In the genomic region with DNA sequence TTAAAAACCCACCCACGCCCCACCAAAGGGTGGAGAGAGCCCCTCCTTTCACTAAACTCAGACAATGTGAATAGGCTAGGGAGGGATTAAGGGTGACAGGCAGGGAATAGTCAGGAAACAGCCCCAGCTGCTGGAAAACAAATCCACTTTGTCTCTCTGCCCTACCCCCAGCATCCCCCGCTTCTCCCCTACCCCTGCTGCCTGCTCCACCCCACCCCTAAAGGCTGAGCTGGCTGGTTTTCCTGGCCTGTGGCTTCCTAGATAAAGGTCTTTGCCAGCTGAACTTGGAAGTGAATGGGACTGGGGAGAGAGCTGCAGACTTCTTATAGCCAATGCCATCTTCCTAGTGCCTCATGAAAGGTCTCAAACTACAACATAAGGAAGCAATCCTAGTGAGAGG, we compare ENCODE assay signal across 1 cellular context.
TF ChIP-seq lines count a peak whose summit lies in the region.

No MANE protein-coding gene starts in this region.

TF ChIP-seq in K562, 482 proteins besides CTCF, POLR2A, EP300 and RAD21:
- TF ChIP-seq, protein P1, sequence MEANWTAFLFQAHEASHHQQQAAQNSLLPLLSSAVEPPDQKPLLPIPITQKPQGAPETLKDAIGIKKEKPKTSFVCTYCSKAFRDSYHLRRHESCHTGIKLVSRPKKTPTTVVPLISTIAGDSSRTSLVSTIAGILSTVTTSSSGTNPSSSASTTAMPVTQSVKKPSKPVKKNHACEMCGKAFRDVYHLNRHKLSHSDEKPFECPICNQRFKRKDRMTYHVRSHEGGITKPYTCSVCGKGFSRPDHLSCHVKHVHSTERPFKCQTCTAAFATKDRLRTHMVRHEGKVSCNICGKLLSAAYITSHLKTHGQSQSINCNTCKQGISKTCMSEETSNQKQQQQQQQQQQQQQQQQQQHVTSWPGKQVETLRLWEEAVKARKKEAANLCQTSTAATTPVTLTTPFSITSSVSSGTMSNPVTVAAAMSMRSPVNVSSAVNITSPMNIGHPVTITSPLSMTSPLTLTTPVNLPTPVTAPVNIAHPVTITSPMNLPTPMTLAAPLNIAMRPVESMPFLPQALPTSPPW (CRISPR knock-in tag; IDR thresholded peaks at IDR 0.05), result peak; percentile 39; the same call in 1 of the 2 replicates
- TF ChIP-seq ARID1B (IDR thresholded peaks at IDR 0.05), result 0 out of 2 replicates have a peak, but pooled peaks have one; percentile 21
- TF ChIP-seq, protein P2, sequence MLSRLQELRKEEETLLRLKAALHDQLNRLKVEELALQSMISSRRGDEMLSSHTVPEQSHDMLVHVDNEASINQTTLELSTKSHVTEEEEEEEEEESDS (CRISPR knock-in tag; IDR thresholded peaks at IDR 0.05), result no peak
